1 cellular context compared by ENCODE assay signal in genomic region chr3:13345284-13345683, GRCh38.
A peak's percentile ranks its signal among the peaks of the same experiment; 100 is the strongest.
TF ChIP-seq lines count a peak whose summit lies in the region.

No MANE protein-coding gene starts in this region.

TF ChIP-seq in WTC11, 78 proteins besides CTCF, POLR2A, EP300 and RAD21 (continued from another document):
- peak; percentile 94 for TF ChIP-seq ZNF263 (CRISPR knock-in tag; IDR thresholded peaks at IDR 0.05; ENCODE audit: low read depth)
TF ChIP-seq in WTC11: peak in this region for 1.
